ENCODE assay signal across 9 cellular contexts in genomic region chr3:138332472-138333073, GRCh38. TPM values are rescaled to one million over a fixed set of nuclear protein-coding genes. Genes with fewer than 3 reads are reported as not detected.
DNase-seq lines count a peak whose midpoint lies in the region; ATAC-seq and TF ChIP-seq lines count a peak whose summit lies in the region.
"Had no signal": no experiment of that assay in that cellular context is flagged by ENCODE, and none has a peak within 500 bp of the region (broad histone marks: within the 10 kb centered on the region; RNA-seq: fewer than 3 reads in every experiment).

No MANE protein-coding gene starts in this region.

- no peak overlapping the region for H2AFZ ChIP-seq in OCI-LY1 (ENCODE audit: low read length)

- H4K20me1 ChIP-seq in OCI-LY1 (ENCODE audit: insufficient read depth, low read length), result no peaks in the 10 kb centered on the region

- intact Hi-C loops in heart left ventricle (cut with DNase I), result loop anchor here in 9 of 10 donors (1.0 to 10.0 kb wide), 7 partner anchors 65 to 582 kb away; partner anchors contain the start of gene CEP70 (in 3 of the 9)
- intact Hi-C loops in Right ventricle myocardium superior (cut with DNase I), result loop anchor here (5.0 kb wide), 2 partner anchors 70 to 85 kb away; no protein-coding TSS in a partner anchor

- no peaks in the 10 kb centered on the region for H3K36me3 ChIP-seq in heart left ventricle
- no peaks in the 10 kb centered on the region for H3K36me3 ChIP-seq in OCI-LY1 (ENCODE audit: insufficient read depth, low read length)

- H3K79me2 ChIP-seq in OCI-LY1 (ENCODE audit: insufficient read depth, low read length), result no peaks in the 10 kb centered on the region

- peak; percentile 49 to 70 (median 64) for TF ChIP-seq CTCF in heart left ventricle (IDR thresholded peaks at IDR 0.05)
- TF ChIP-seq CTCF in OCI-LY1 (IDR thresholded peaks at IDR 0.05; ENCODE audit: low read length), result peak; percentile 79
- TF ChIP-seq CTCF in epithelial cell of proximal tubule (conservative IDR thresholded peaks at IDR 0.05; ENCODE audit: low read depth, low read length), result peak; percentile 72

- H3K9me3 ChIP-seq in heart left ventricle (no peaks in the 10 kb centered on the region), OCI-LY1 (ENCODE audit: low read length) (no peaks in the 10 kb centered on the region)

- WGBS in heart left ventricle, 4 donors, result 25 to 37% (median 26%) methylated on average over 4 of the region's 4 CpGs

- H3K27me3 ChIP-seq in heart left ventricle (no peaks in the 10 kb centered on the region), OCI-LY1 (ENCODE audit: insufficient read depth, low read length) (no peaks in the 10 kb centered on the region)

- DNase-seq in heart left ventricle (no peak), Right ventricle myocardium superior (no peak), epithelial cell of proximal tubule (ENCODE audit: low read depth) (no peak), putamen (ENCODE audit: low spot score) (peak; percentile 32), T-helper 1 cell (no peak), DMS153 treated with DMSO at 0.1 percent for 48 hours (lab: John Stamatoyannopoulos, UW; ENCODE audit: unreplicated experiment) (no peak)
- DNase-seq: activated naive CD8-positive, alpha-beta T cell treated with anti-CD3 and anti-CD28 coated beads, Interleukin-2, amount 10 ng/mL, durations not matched to agents 7 days and 5 days had no signal

- no peak for ATAC-seq in heart left ventricle
- ATAC-seq in Right ventricle myocardium superior (ENCODE audit: poor library complexity), result no peak
- ATAC-seq in HG03135 (IDR thresholded peaks at IDR 0.05; ENCODE audit: unreplicated experiment), result no peak

- no peak overlapping the region for H3K9ac ChIP-seq in OCI-LY1 (ENCODE audit: low read length)

- peaks cover 5% of the 10 kb centered on the region; the same call in 1 of the 2 replicates for H3F3A ChIP-seq in OCI-LY1 (ENCODE audit: insufficient read depth, low read length)

- H3K27ac ChIP-seq in heart left ventricle (no peak overlapping the region), OCI-LY1 (ENCODE audit: low read depth, low read length, poor library complexity, severe bottlenecking) (no peak overlapping the region)

- H3K4me3 ChIP-seq in heart left ventricle (no peak overlapping the region), OCI-LY1 (ENCODE audit: low read depth, low read length, poor library complexity, severe bottlenecking) (no peak overlapping the region), epithelial cell of proximal tubule (ENCODE audit: low read depth, low read length) (no peak overlapping the region)

- H3K4me1 ChIP-seq in heart left ventricle (peaks cover 0 to 18% (median 9%) of the 10 kb centered on the region in 12 donors), OCI-LY1 (ENCODE audit: insufficient read depth, low read length, severe bottlenecking) (peaks cover 13% of the 10 kb centered on the region)

- no peaks in the 10 kb centered on the region for H3K9me2 ChIP-seq in OCI-LY1 (ENCODE audit: low read depth, low read length)

- H3K4me2 ChIP-seq in OCI-LY1 (ENCODE audit: low read length), result no peak overlapping the region

- TF ChIP-seq POLR2A in heart left ventricle (IDR thresholded peaks at IDR 0.05), result no peak

RNA-seq across cellular contexts. Expression of gene NME9, which starts 2.9 kb away (rescaled TPM):
- not detected for total RNA-seq in heart left ventricle
- not detected for polyA plus RNA-seq in heart left ventricle
- not detected for total RNA-seq in Right ventricle myocardium superior
- total RNA-seq in epithelial cell of proximal tubule, result 0.43 TPM in 1 of 2 replicates, not detected in the other

RNA-seq across cellular contexts. Expression of gene MRAS, which starts 15.8 kb away (rescaled TPM):
- 100 to 1,000 TPM; 227 to 413 (median 254) TPM for total RNA-seq in heart left ventricle
- 100 to 1,000 TPM; 112 to 245 TPM for polyA plus RNA-seq in heart left ventricle
- total RNA-seq in Right ventricle myocardium superior, result 368 TPM
- 12.7 and 17.2 TPM in 2 replicates for total RNA-seq in epithelial cell of proximal tubule

Comparison
In these comparisons a context has a peak if more than half of its experiments do, and no peak if none do; other contexts are left out.
1. RNA of gene MRAS, which starts 15.8 kb away (total RNA-seq): 368 TPM in Right ventricle myocardium superior (single experiment) and 227 to 413 TPM in heart left ventricle; 12.7 to 17.2 TPM in epithelial cell of proximal tubule; every median in the first group is over 10 times any median in the second.
2. Peak in every context shown above with its lines, with median percentiles within 50 percentile points of each other: CTCF ChIP-seq.